In the genomic region with DNA sequence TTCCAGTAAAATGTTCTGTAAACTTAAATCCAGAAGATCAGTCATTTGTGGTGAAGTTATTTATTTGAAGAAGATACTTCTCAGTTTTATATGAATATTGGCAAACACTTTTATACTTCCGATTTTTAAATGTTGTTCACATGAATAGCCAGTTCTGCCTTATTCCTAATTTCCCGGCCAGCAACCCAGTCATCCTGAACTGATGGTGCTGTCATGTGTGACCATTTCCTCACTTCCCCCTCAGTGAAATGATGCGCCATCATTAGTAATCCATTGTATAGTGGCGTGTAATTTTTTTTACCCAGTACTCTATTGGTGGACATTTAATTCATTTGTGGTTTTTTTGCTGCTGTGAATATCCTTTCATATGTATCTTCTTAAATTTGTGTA, we compare ENCODE assay signal across 19 cellular contexts. TPM values are rescaled to one million over a fixed set of nuclear protein-coding genes. Genes with fewer than 3 reads are reported as not detected.
DNase-seq lines count a peak whose midpoint lies in the region; ATAC-seq and TF ChIP-seq lines count a peak whose summit lies in the region.
"Had no signal": no experiment of that assay in that cellular context is flagged by ENCODE, and none has a peak within 500 bp of the region (broad histone marks: within the 10 kb centered on the region; RNA-seq: fewer than 3 reads in every experiment).

No MANE protein-coding gene starts in this region.

- peak overlapping the region; percentile 9 for H3K27ac ChIP-seq in osteoblast (ENCODE audit: low read depth, low read length)

- in situ Hi-C loops in HAP-1 (cut with MboI; ENCODE audit: low sequenced_read_pairs): loop anchor here (5.0 kb wide), 1 partner anchor 61 kb away; no protein-coding TSS in a partner anchor

- no peak for ATAC-seq in HG02588 (IDR thresholded peaks at IDR 0.05; ENCODE audit: unreplicated experiment)
- no peak for ATAC-seq in activated T-cell treated with anti-CD3 and anti-CD28 coated beads, Interleukin-2, amount 50 U/mL, for 72 hours (replicated peaks in 1 of 2)
- ATAC-seq: Right ventricle myocardium inferior, sciatic nerve, T-cell had no signal

- POLR2A ChIA-PET in GM10248 (lab: Yijun Ruan, JAX): no interaction called here

- peak; percentile 46 for DNase-seq in EL
- peak; percentile 43 for DNase-seq in NCI-H446 treated with DMSO at 0.1 percent for 48 hours (lab: John Stamatoyannopoulos, UW)
- DNase-seq in dermis blood vessel endothelial cell: peak; percentile 49
- DNase-seq in osteoblast (ENCODE audit: insufficient read length, low spot score, missing footprints): peak; percentile 55
- no peak for DNase-seq in GM10248 (ENCODE audit: extremely low spot score)
- no peak for DNase-seq in HAP-1 (ENCODE audit: low spot score in 2 of 2)
- DNase-seq in activated T-cell treated with anti-CD3 and anti-CD28 coated beads, Interleukin-2, amount 50 U/mL, for 72 hours: no peak
- DNase-seq: activated CD4-positive, alpha-beta T cell treated with anti-CD3 and anti-CD28 coated beads, Interleukin-2, amount 50 U/mL, for 48 hours; activated gamma-delta T cell treated with Interleukin-2 at 50 U/mL for 16 hours; naive B cell; NCI-H1105; NCI-H2107; NCI-H524; T-cell had no signal

- peaks cover 47% of the 10 kb centered on the region for H3K79me2 ChIP-seq in osteoblast (ENCODE audit: insufficient read depth, low read length)

- no peak overlapping the region for H3K4me3 Mint-ChIP-seq in activated T-cell treated with anti-CD3 and anti-CD28 coated beads, Interleukin-2, amount 50 U/mL, for 72 hours
- H3K4me3 Mint-ChIP-seq: B cell, naive B cell, T-cell had no signal

- H2AFZ ChIP-seq in osteoblast (ENCODE audit: low read length): no peak overlapping the region

- H3K4me1 Mint-ChIP-seq in activated T-cell treated with anti-CD3 and anti-CD28 coated beads, Interleukin-2, amount 50 U/mL, for 72 hours (ENCODE audit: low read depth): no peaks in the 10 kb centered on the region
- H3K4me1 Mint-ChIP-seq: B cell, naive B cell, T-cell had no signal

- H3K27me3 ChIP-seq in osteoblast (ENCODE audit: insufficient read depth, low read length) (no peaks in the 10 kb centered on the region), HAP-1 (ENCODE audit: low read depth) (no peaks in the 10 kb centered on the region)

- no peaks in the 10 kb centered on the region for H3K36me3 Mint-ChIP-seq in activated T-cell treated with anti-CD3 and anti-CD28 coated beads, Interleukin-2, amount 50 U/mL, for 72 hours (ENCODE audit: insufficient read depth in 2 of 2)
- H3K36me3 Mint-ChIP-seq: naive B cell, T-cell had no signal

- peak overlapping the region; percentile 15 for H3K4me2 ChIP-seq in osteoblast (ENCODE audit: insufficient read depth, low read length)

- H3K9me3 Mint-ChIP-seq in activated T-cell treated with anti-CD3 and anti-CD28 coated beads, Interleukin-2, amount 50 U/mL, for 72 hours: no peaks in the 10 kb centered on the region
- H3K9me3 Mint-ChIP-seq: naive B cell, T-cell had no signal

- peaks cover 5% of the 10 kb centered on the region for H3K27me3 Mint-ChIP-seq in activated T-cell treated with anti-CD3 and anti-CD28 coated beads, Interleukin-2, amount 50 U/mL, for 72 hours (ENCODE audit: low read depth)
- H3K27me3 Mint-ChIP-seq: B cell, naive B cell, T-cell had no signal

- H3K9me3 ChIP-seq in osteoblast (ENCODE audit: low read depth, low read length) (no peaks in the 10 kb centered on the region), HAP-1 (no peaks in the 10 kb centered on the region)

- H3K27ac Mint-ChIP-seq in activated T-cell treated with anti-CD3 and anti-CD28 coated beads, Interleukin-2, amount 50 U/mL, for 72 hours: no peak overlapping the region
- H3K27ac Mint-ChIP-seq: B cell, naive B cell, T-cell had no signal

- CTCF ChIA-PET in GM10248 (lab: Yijun Ruan, JAX): interaction anchor here (1.0 to 16.2 kb wide), 2 partner anchors 66 to 219 kb away, joined by 3 to 300 read pairs; a partner anchor contains a TSS

- H3K4me3 ChIP-seq in osteoblast (ENCODE audit: insufficient read depth, low read length) (no peak overlapping the region), HAP-1 (no peak overlapping the region)
- H3K4me3 ChIP-seq: lung had no signal

- H3K36me3 ChIP-seq in osteoblast (ENCODE audit: insufficient read depth, low read length) (no peaks in the 10 kb centered on the region), HAP-1 (replicated peaks) (no peaks in the 10 kb centered on the region)

- H3K4me1 ChIP-seq in osteoblast (ENCODE audit: insufficient read depth, low read length) (peaks cover 14% of the 10 kb centered on the region), HAP-1 (peaks cover 13% of the 10 kb centered on the region)

- TF ChIP-seq CTCF in osteoblast (IDR thresholded peaks at IDR 0.05; ENCODE audit: extremely low read depth, low read depth, low read length) (no peak), GM10248 (IDR thresholded peaks at IDR 0.05; ENCODE audit: control extremely low read depth, extremely low read depth, low read depth, missing control alignments) (no peak)

- H4K20me1 ChIP-seq in osteoblast (ENCODE audit: insufficient read depth, low read length): no peaks in the 10 kb centered on the region

RNA-seq across cellular contexts. Expression of a gene that starts 16.4 kb away (rescaled TPM):
- total RNA-seq in dermis blood vessel endothelial cell: 12.1 and 28.7 TPM in 2 replicates
- 21.4 and 21.8 TPM in 2 replicates for total RNA-seq in osteoblast
- 10 to 100 TPM; 15.1 to 16.7 TPM for total RNA-seq in activated T-cell treated with anti-CD3 and anti-CD28 coated beads, Interleukin-2, amount 50 U/mL, for 72 hours

RNA-seq across cellular contexts. Expression of a gene that starts 36.2 kb away (rescaled TPM):
- total RNA-seq in dermis blood vessel endothelial cell (0.34 TPM in 1 of 2 replicates, not detected in the other), osteoblast (not detected in 2 replicates)
- not detected for total RNA-seq in activated T-cell treated with anti-CD3 and anti-CD28 coated beads, Interleukin-2, amount 50 U/mL, for 72 hours
- total RNA-seq: B cell, Right ventricle myocardium inferior, T-cell had no signal

Comparison
In these comparisons a context has a peak if more than half of its experiments do, and no peak if none do; other contexts are left out.
1. DNase-seq: peak in EL (single experiment), NCI-H446 treated with DMSO at 0.1 percent for 48 hours (single experiment), dermis blood vessel endothelial cell (single experiment) and osteoblast (single experiment); none in GM10248 (single experiment), HAP-1 (0 of 2) and activated T-cell treated with anti-CD3 and anti-CD28 coated beads, Interleukin-2, amount 50 U/mL, for 72 hours (0 of 2).